ENCODE assay signal across 24 cellular contexts in the genomic region with DNA sequence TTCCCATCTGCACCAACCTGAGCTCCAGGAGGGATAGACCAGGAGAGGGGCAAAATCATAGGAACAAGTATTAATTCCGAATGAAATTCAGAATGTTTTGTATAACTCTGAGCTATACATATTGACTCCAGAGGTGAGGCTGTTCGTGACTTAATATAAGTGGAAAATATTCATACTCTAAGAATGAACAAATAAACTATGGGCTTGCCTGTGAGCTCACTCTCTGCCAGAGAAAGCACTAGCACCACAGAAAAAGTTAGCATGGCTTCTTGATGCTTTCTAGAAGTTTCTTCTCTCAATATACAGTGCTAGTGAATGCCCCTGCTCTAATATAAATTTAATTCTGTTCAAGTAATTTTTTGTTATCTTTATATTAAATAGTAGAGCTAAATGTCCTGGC.
A peak's percentile ranks its signal among the peaks of the same experiment; 100 is the strongest.
DNase-seq lines count a peak whose midpoint lies in the region; ATAC-seq, FAIRE-seq and TF ChIP-seq lines count a peak whose summit lies in the region.
"Had no signal": no experiment of that assay in that cellular context is flagged by ENCODE, and none has a peak within 500 bp of the region (broad histone marks: within the 10 kb centered on the region; RNA-seq: fewer than 3 reads in every experiment).

No MANE protein-coding gene starts in this region.

- no peak overlapping the region for H3K27ac ChIP-seq in astrocyte (ENCODE audit: low read depth, low read length)
- peak overlapping the region; percentile 69 for H3K27ac ChIP-seq in smooth muscle cell (ENCODE audit: low read depth)
- H3K27ac ChIP-seq: BLaER1 treated with 17β-estradiol and CSF1 and Interleukin-3, amounts not matched to agents 10 nM and 100 nM; C4-2B had no signal

- H3K4me3 Mint-ChIP-seq in astrocyte (ENCODE audit: unreplicated experiment), result no peak overlapping the region
- H3K4me3 Mint-ChIP-seq: B cell; CD4-positive, alpha-beta T cell; CD8-positive, alpha-beta T cell had no signal

- H3K79me2 ChIP-seq in astrocyte (ENCODE audit: insufficient read depth, low read length) (no peaks in the 10 kb centered on the region), smooth muscle cell (ENCODE audit: low read depth) (no peaks in the 10 kb centered on the region)

- no peak for ATAC-seq in HG02678 (IDR thresholded peaks at IDR 0.05; ENCODE audit: unreplicated experiment)
- no peak for ATAC-seq in GM21619 (IDR thresholded peaks at IDR 0.05; ENCODE audit: unreplicated experiment)
- ATAC-seq: CD8-positive, alpha-beta T cell had no signal

- H3K4me3 ChIP-seq in astrocyte (ENCODE audit: insufficient read depth, low read depth, low read length) (no peak overlapping the region), choroid plexus epithelial cell (ENCODE audit: low read depth, low read length) (no peak overlapping the region), smooth muscle cell (no peak overlapping the region)
- H3K4me3 ChIP-seq: BLaER1 treated with 17β-estradiol and CSF1 and Interleukin-3, amounts not matched to agents 10 nM and 100 nM had no signal

- H3K9ac ChIP-seq in astrocyte (ENCODE audit: low read length) (no peak overlapping the region), smooth muscle cell (ENCODE audit: low read depth) (no peak overlapping the region)
- H3K9ac ChIP-seq: BLaER1 treated with 17β-estradiol and CSF1 and Interleukin-3, amounts not matched to agents 10 nM and 100 nM had no signal

- H3K9me3 Mint-ChIP-seq in astrocyte (ENCODE audit: unreplicated experiment), result no peaks in the 10 kb centered on the region

- H3K4me1 ChIP-seq in astrocyte (ENCODE audit: insufficient read depth, low read length), result no peaks in the 10 kb centered on the region
- no peaks in the 10 kb centered on the region for H3K4me1 ChIP-seq in smooth muscle cell (ENCODE audit: low read depth)
- H3K4me1 ChIP-seq: BLaER1 treated with 17β-estradiol and CSF1 and Interleukin-3, amounts not matched to agents 10 nM and 100 nM; Caco-2 had no signal

- no peaks in the 10 kb centered on the region for H4K20me1 ChIP-seq in astrocyte (ENCODE audit: insufficient read depth, low read length)
- no peaks in the 10 kb centered on the region for H4K20me1 ChIP-seq in smooth muscle cell (ENCODE audit: low read depth)
- H4K20me1 ChIP-seq: BLaER1 treated with 17β-estradiol and CSF1 and Interleukin-3, amounts not matched to agents 10 nM and 100 nM had no signal

- H3K36me3 ChIP-seq in astrocyte (ENCODE audit: insufficient read depth, low read length) (no peaks in the 10 kb centered on the region), smooth muscle cell (ENCODE audit: low read depth) (no peaks in the 10 kb centered on the region)
- H3K36me3 ChIP-seq: BLaER1 treated with 17β-estradiol and CSF1 and Interleukin-3, amounts not matched to agents 10 nM and 100 nM had no signal

- 97% methylated on average over 2 of the region's 2 CpGs for WGBS in smooth muscle cell (ENCODE audit: low lambda C conversion rate)

- H3K36me3 Mint-ChIP-seq in astrocyte (ENCODE audit: low read depth, unreplicated experiment), result no peaks in the 10 kb centered on the region
- H3K36me3 Mint-ChIP-seq: CD8-positive, alpha-beta T cell had no signal

- H3K9me3 ChIP-seq in astrocyte (ENCODE audit: insufficient read depth, low read depth, low read length) (no peaks in the 10 kb centered on the region), smooth muscle cell (replicated peaks; ENCODE audit: low read depth) (no peaks in the 10 kb centered on the region)
- H3K9me3 ChIP-seq: BLaER1 treated with 17β-estradiol and CSF1 and Interleukin-3, amounts not matched to agents 10 nM and 100 nM; Caco-2 had no signal

- no peak for FAIRE-seq in astrocyte (lab: Jason Lieb, UNC)
- FAIRE-seq: A204.1, D721Med, G401.6, GM12891 had no signal

- H3K27me3 ChIP-seq in astrocyte (ENCODE audit: insufficient read depth, low read length) (no peaks in the 10 kb centered on the region), smooth muscle cell (ENCODE audit: low read depth) (no peaks in the 10 kb centered on the region)
- H3K27me3 ChIP-seq: BLaER1 treated with 17β-estradiol and CSF1 and Interleukin-3, amounts not matched to agents 10 nM and 100 nM had no signal

- H3K4me2 ChIP-seq in astrocyte (ENCODE audit: low read length) (no peak overlapping the region), smooth muscle cell (peak overlapping the region; percentile 32)
- H3K4me2 ChIP-seq: BLaER1 treated with 17β-estradiol and CSF1 and Interleukin-3, amounts not matched to agents 10 nM and 100 nM had no signal

- H2AFZ ChIP-seq in astrocyte (ENCODE audit: low read depth, low read length), result no peak overlapping the region
- no peak overlapping the region for H2AFZ ChIP-seq in smooth muscle cell (ENCODE audit: low read depth)

- no peaks in the 10 kb centered on the region for H3K27me3 Mint-ChIP-seq in astrocyte (ENCODE audit: low read depth, unreplicated experiment)
- H3K27me3 Mint-ChIP-seq: B cell; CD4-positive, alpha-beta T cell had no signal

- no peaks in the 10 kb centered on the region for H3F3A ChIP-seq in smooth muscle cell (ENCODE audit: low read depth)

- H3K27ac Mint-ChIP-seq in astrocyte (ENCODE audit: unreplicated experiment), result peak overlapping the region; percentile 64
- H3K27ac Mint-ChIP-seq: B cell; CD4-positive, alpha-beta T cell; CD8-positive, alpha-beta T cell had no signal

- DNase-seq in HCEC 1CT (peak; percentile 56), astrocyte (ENCODE audit: low read depth) (no peak), choroid plexus epithelial cell (ENCODE audit: low read depth) (peak; percentile 21), smooth muscle cell (lab: John Stamatoyannopoulos, UW; ENCODE audit: unreplicated experiment) (no peak), middle frontal gyrus (ENCODE audit: extremely low spot score, low spot score) (no peak), HT-29 (ENCODE audit: low spot score) (no peak)
- DNase-seq: 8988T; ACHN; AML-193; Caco-2; Calu3; CD4-positive, alpha-beta T cell; CD8-positive, alpha-beta T cell; DMS79 treated with DMSO at 0.1 percent for 48 hours; GF-D8 had no signal

- TF ChIP-seq CTCF in astrocyte (IDR thresholded peaks at IDR 0.05; ENCODE audit: insufficient read depth, low read depth, low read length) (no peak), choroid plexus epithelial cell (conservative IDR thresholded peaks at IDR 0.05; ENCODE audit: low read depth, low read length) (no peak), smooth muscle cell (IDR thresholded peaks at IDR 0.05; ENCODE audit: borderline replicate concordance, insufficient read depth, poor library complexity, severe bottlenecking) (no peak)

- H3K4me1 Mint-ChIP-seq in astrocyte (ENCODE audit: low read depth, unreplicated experiment), result peaks cover 23% of the 10 kb centered on the region
- H3K4me1 Mint-ChIP-seq: B cell had no signal

Comparison
In these comparisons a context has a peak if more than half of its experiments do, and no peak if none do; other contexts are left out.
1. DNase-seq: peak in HCEC 1CT (single experiment) and choroid plexus epithelial cell (single experiment); none in astrocyte (single experiment), smooth muscle cell (single experiment), middle frontal gyrus (single experiment) and HT-29 (single experiment).